ENCODE assay signal across 1 cellular context in the genomic region with DNA sequence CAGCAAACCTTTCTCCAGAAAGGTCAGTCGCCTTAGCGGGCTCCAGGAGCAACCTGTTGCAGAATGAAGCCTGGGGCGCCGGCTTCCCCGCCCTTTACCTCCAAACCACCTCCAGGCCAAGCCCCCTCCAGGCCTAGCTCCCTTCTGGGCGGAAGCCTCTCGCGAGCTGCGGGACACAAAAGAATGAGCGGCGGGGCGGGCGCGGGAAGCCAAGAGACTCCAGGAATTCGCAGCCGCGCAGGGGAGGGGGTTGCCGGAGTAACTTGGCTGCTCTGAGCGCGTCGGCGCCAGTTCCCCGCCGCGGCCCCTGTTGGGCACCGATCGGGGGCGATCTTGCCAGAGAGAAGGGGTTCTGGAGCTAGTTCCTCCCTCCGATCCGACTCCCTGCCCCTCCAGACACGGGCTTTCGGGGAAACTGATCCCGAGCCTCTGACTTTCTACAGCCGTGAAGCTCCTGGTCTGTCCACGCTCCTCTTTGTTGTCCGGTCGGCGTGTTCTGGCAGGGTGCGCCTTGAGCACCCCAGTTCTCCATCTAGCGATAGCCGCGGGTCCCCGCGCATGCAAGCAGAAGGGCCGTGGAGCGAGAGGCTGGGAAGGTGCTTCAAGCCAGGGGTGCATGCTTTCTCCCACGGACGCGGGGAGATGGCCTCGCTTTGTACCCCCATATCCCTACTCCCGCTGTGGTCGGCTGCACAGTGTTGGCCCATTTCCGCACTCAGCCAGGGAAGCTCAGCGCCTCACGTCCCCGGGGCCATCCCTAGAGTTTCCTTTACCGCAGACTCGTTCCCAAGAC.
A peak's percentile ranks its signal among the peaks of the same experiment; 100 is the strongest.
TF ChIP-seq lines count a peak whose summit lies in the region.

No MANE protein-coding gene starts in this region.

TF ChIP-seq in WTC11, 78 proteins besides CTCF, POLR2A, EP300 and RAD21 (continued from another document):
- TF ChIP-seq ZBTB43 (CRISPR knock-in tag; IDR thresholded peaks at IDR 0.05) (0 out of 2 replicates have a peak, but pooled peaks have one; percentile 49), HMGXB4 (CRISPR knock-in tag; IDR thresholded peaks at IDR 0.05) (peak; percentile 60; the same call in 1 of the 2 replicates), FOXP1 (CRISPR knock-in tag; IDR thresholded peaks at IDR 0.05; ENCODE audit: borderline replicate concordance) (peak; percentile 73; the same call in 1 of the 2 replicates), SP1 (CRISPR knock-in tag; conservative IDR thresholded peaks at IDR 0.05) (peak; percentile 60; the same call in 1 of the 2 replicates), E2F1 (CRISPR knock-in tag; IDR thresholded peaks at IDR 0.05) (no peak), ZNF423 (CRISPR knock-in tag; IDR thresholded peaks at IDR 0.05) (peak; percentile 81)
- TF ChIP-seq, protein P1, sequence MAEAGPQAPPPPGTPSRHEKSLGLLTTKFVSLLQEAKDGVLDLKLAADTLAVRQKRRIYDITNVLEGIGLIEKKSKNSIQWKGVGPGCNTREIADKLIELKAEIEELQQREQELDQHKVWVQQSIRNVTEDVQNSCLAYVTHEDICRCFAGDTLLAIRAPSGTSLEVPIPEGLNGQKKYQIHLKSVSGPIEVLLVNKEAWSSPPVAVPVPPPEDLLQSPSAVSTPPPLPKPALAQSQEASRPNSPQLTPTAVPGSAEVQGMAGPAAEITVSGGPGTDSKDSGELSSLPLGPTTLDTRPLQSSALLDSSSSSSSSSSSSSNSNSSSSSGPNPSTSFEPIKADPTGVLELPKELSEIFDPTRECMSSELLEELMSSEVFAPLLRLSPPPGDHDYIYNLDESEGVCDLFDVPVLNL (CRISPR knock-in tag; IDR thresholded peaks at IDR 0.05; ENCODE audit: borderline replicate concordance, low read depth): peak; percentile 68; the same call in 1 of the 2 replicates
- TF ChIP-seq, protein P2, sequence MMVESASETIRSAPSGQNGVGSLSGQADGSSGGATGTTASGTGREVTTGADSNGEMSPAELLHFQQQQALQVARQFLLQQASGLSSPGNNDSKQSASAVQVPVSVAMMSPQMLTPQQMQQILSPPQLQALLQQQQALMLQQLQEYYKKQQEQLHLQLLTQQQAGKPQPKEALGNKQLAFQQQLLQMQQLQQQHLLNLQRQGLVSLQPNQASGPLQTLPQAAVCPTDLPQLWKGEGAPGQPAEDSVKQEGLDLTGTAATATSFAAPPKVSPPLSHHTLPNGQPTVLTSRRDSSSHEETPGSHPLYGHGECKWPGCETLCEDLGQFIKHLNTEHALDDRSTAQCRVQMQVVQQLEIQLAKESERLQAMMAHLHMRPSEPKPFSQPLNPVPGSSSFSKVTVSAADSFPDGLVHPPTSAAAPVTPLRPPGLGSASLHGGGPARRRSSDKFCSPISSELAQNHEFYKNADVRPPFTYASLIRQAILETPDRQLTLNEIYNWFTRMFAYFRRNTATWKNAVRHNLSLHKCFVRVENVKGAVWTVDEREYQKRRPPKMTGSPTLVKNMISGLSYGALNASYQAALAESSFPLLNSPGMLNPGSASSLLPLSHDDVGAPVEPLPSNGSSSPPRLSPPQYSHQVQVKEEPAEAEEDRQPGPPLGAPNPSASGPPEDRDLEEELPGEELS (CRISPR knock-in tag; IDR thresholded peaks at IDR 0.05): no peak
